17 cellular contexts compared by ENCODE assay signal in genomic region chr3:178845446-178846118, GRCh38.
DNase-seq lines count a peak whose midpoint lies in the region; ATAC-seq, FAIRE-seq and TF ChIP-seq lines count a peak whose summit lies in the region.
"Had no signal": no experiment of that assay in that cellular context is flagged by ENCODE, and none has a peak within 500 bp of the region (broad histone marks: within the 10 kb centered on the region; RNA-seq: fewer than 3 reads in every experiment).

No MANE protein-coding gene starts in this region.

- in situ Hi-C loops in GM12878 (cut with MboI) = no loop called here

- SMC1A ChIA-PET in GM12878 (lab: Charles Lee; ENCODE audit: uncharacterized antibody, unreplicated experiment) = interaction anchor here (0.6 kb wide), 1 partner anchor 229 kb away, joined by 3 read pairs; no protein-coding TSS in a partner anchor

- CTCF ChIA-PET in GM12878 (lab: Yijun Ruan, JAX) = interaction anchor here (0.8 to 1.1 kb wide), 2 partner anchors 16 to 17 kb away, joined by 3 read pairs; no protein-coding TSS in a partner anchor

- RAD21 ChIA-PET in GM12878 (lab: Charles Lee; ENCODE audit: unreplicated experiment) = no interaction called here

- TF ChIP-seq RAD21 in GM12878 (IDR thresholded peaks at IDR 0.05; ENCODE audit: insufficient read depth, low read depth, low read length) = no peak

- BruUV-seq in GM12878 (replicated peaks; lab: Mats Ljungman, UMichigan) = no TSS peak

- no peak overlapping the region for H3K9ac ChIP-seq in GM12878 (ENCODE audit: control insufficient read depth, insufficient read depth, low read length)
- H3K9ac ChIP-seq in muscle layer of colon (ENCODE audit: low read length) = no peak overlapping the region

- no peaks in the 10 kb centered on the region for H4K20me1 ChIP-seq in GM12878 (ENCODE audit: control insufficient read depth, insufficient read depth)

- H3K4me3 ChIP-seq in MG63 (no peak overlapping the region; the same call in 1 of the 2 replicates), GM12878 (no peak overlapping the region), muscle layer of colon (ENCODE audit: low read depth in 1 of 2, low read length in 2 of 2) (no peak overlapping the region)

- WGBS in GM12878 (ENCODE audit: insufficient coverage, insufficient replicate concordance, low lambda C conversion rate, missing lambda C conversion rate) = 24% methylated on average over 3 of the region's 3 CpGs

- no peak overlapping the region for H3K27ac ChIP-seq in GM12878 (ENCODE audit: control insufficient read depth, insufficient read depth)
- peak overlapping the region; percentile 21 for H3K27ac ChIP-seq in muscle layer of colon (ENCODE audit: low read depth, low read length)

- POLR2A ChIA-PET in GM12878 (lab: Charles Lee) = no interaction called here

- H3K79me2 ChIP-seq in GM12878 (ENCODE audit: control insufficient read depth, insufficient read depth, low read length) = no peaks in the 10 kb centered on the region

- no peak for TF ChIP-seq CTCF in GM12878 (IDR thresholded peaks at IDR 0.05 in 2 of 3, conservative IDR thresholded peaks at IDR 0.05 in 1 of 3; ENCODE audit: control insufficient read depth in 2 of 3, extremely low read depth in 1 of 3, insufficient read depth in 1 of 3, low read depth in 3 of 3, low read length in 3 of 3)

- no peak for TF ChIP-seq POLR2A in GM12878 (IDR thresholded peaks at IDR 0.05; ENCODE audit: low read depth, low read length)

- H3K27me3 ChIP-seq in MG63 (no peaks in the 10 kb centered on the region), GM12878 (replicated peaks in 1 of 2; ENCODE audit: control insufficient read depth in 2 of 2, insufficient read depth in 2 of 2, low read length in 1 of 2) (no peaks in the 10 kb centered on the region), muscle layer of colon (ENCODE audit: control insufficient read depth in 1 of 2, insufficient read depth in 2 of 2, low read length in 2 of 2) (no peaks in the 10 kb centered on the region)

- intact Hi-C loops in GM12878 (cut with micrococcal nuclease; ENCODE audit: unreplicated experiment) = no loop called here

- no peak for ATAC-seq in GM12878
- ATAC-seq: HCT116, left lobe of liver had no signal

- no peak for TF ChIP-seq EP300 in GM12878 (IDR thresholded peaks at IDR 0.05; ENCODE audit: borderline replicate concordance in 1 of 2, control insufficient read depth in 1 of 2, low read depth in 2 of 2, low read length in 2 of 2)

- H3K4me1 ChIP-seq in GM12878 (ENCODE audit: control insufficient read depth, insufficient read depth, low read length) (no peaks in the 10 kb centered on the region), muscle layer of colon (ENCODE audit: insufficient read depth, low read length) (peaks cover 52% of the 10 kb centered on the region)

- no peak overlapping the region for H2AFZ ChIP-seq in GM12878 (ENCODE audit: control insufficient read depth, low read depth, low read length)

- H3K9me3 ChIP-seq in MG63 = no peaks in the 10 kb centered on the region
- no peaks in the 10 kb centered on the region; the same call in 2 of the 3 replicates for H3K9me3 ChIP-seq in GM12878 (replicated peaks; ENCODE audit: control insufficient read depth, insufficient read depth, low read length)
- H3K9me3 ChIP-seq in muscle layer of colon (ENCODE audit: low read length) = no peaks in the 10 kb centered on the region

- FAIRE-seq in GM12878 (lab: Jason Lieb, UNC) = peak; percentile 49
- FAIRE-seq: small intestine had no signal

- H3K4me2 ChIP-seq in GM12878 (ENCODE audit: control insufficient read depth, insufficient read depth) = no peak overlapping the region

- DNase-seq in AG08395 (ENCODE audit: low spot score) (peak; percentile 4), MG63 (peak; percentile 61), GM12878 (ENCODE audit: low read depth, low spot score) (no peak), C1 segment of cervical spinal cord (lab: John Stamatoyannopoulos, UW) (no peak), Ammon's horn (ENCODE audit: low spot score) (no peak)
- DNase-seq in activated CD4-positive, alpha-beta T cell treated with anti-CD3 and anti-CD28 coated beads, Interleukin-2, amount 50 U/mL, for 48 hours = no peak
- DNase-seq in stimulated activated naive CD4-positive, alpha-beta T cell treated with Interleukin-2 at 50 U/mL for 16 hours (lab: John Stamatoyannopoulos, UW) = no peak
- DNase-seq: activated CD4-positive, alpha-beta T cell treated with anti-CD3 and anti-CD28 coated beads, Interleukin-2, amount 50 U/mL, for 4 hours; activated T-cell treated with anti-CD3 and anti-CD28 coated beads, Interleukin-2, amount 50 U/mL, for 48 hours; cortex of kidney; nephron progenitor cell; NK-92 treated with Interleukin-12 subunit alpha and Interleukin-12 subunit beta, amount 100 ng/mL, for 24 hours; small intestine; T1000 had no signal

- H3K36me3 ChIP-seq in MG63 (no peaks in the 10 kb centered on the region), GM12878 (ENCODE audit: control insufficient read depth in 2 of 2, insufficient read depth in 2 of 2, low read length in 1 of 2) (no peaks in the 10 kb centered on the region), muscle layer of colon (ENCODE audit: insufficient read depth, low read length) (no peaks in the 10 kb centered on the region)

TF ChIP-seq in GM12878, 131 proteins besides CTCF, POLR2A, EP300 and RAD21 (continues in another document):
- no peak for TF ChIP-seq NRF1 (conservative IDR thresholded peaks at IDR 0.05; ENCODE audit: low read depth, low read length)
- no peak for TF ChIP-seq YBX1 (IDR thresholded peaks at IDR 0.05)
- TF ChIP-seq, protein P1, sequence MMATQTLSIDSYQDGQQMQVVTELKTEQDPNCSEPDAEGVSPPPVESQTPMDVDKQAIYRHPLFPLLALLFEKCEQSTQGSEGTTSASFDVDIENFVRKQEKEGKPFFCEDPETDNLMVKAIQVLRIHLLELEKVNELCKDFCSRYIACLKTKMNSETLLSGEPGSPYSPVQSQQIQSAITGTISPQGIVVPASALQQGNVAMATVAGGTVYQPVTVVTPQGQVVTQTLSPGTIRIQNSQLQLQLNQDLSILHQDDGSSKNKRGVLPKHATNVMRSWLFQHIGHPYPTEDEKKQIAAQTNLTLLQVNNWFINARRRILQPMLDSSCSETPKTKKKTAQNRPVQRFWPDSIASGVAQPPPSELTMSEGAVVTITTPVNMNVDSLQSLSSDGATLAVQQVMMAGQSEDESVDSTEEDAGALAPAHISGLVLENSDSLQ (IDR thresholded peaks at IDR 0.05) = no peak
- TF ChIP-seq ZBTB33 (IDR thresholded peaks at IDR 0.05) = no peak
- TF ChIP-seq, protein P2, sequence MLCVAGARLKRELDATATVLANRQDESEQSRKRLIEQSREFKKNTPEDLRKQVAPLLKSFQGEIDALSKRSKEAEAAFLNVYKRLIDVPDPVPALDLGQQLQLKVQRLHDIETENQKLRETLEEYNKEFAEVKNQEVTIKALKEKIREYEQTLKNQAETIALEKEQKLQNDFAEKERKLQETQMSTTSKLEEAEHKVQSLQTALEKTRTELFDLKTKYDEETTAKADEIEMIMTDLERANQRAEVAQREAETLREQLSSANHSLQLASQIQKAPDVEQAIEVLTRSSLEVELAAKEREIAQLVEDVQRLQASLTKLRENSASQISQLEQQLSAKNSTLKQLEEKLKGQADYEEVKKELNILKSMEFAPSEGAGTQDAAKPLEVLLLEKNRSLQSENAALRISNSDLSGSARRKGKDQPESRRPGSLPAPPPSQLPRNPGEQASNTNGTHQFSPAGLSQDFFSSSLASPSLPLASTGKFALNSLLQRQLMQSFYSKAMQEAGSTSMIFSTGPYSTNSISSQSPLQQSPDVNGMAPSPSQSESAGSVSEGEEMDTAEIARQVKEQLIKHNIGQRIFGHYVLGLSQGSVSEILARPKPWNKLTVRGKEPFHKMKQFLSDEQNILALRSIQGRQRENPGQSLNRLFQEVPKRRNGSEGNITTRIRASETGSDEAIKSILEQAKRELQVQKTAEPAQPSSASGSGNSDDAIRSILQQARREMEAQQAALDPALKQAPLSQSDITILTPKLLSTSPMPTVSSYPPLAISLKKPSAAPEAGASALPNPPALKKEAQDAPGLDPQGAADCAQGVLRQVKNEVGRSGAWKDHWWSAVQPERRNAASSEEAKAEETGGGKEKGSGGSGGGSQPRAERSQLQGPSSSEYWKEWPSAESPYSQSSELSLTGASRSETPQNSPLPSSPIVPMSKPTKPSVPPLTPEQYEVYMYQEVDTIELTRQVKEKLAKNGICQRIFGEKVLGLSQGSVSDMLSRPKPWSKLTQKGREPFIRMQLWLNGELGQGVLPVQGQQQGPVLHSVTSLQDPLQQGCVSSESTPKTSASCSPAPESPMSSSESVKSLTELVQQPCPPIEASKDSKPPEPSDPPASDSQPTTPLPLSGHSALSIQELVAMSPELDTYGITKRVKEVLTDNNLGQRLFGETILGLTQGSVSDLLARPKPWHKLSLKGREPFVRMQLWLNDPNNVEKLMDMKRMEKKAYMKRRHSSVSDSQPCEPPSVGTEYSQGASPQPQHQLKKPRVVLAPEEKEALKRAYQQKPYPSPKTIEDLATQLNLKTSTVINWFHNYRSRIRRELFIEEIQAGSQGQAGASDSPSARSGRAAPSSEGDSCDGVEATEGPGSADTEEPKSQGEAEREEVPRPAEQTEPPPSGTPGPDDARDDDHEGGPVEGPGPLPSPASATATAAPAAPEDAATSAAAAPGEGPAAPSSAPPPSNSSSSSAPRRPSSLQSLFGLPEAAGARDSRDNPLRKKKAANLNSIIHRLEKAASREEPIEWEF (IDR thresholded peaks at IDR 0.05; ENCODE audit: insufficient replicate concordance, low read depth, low read length) = no peak
- no peak for TF ChIP-seq RB1 (IDR thresholded peaks at IDR 0.05; ENCODE audit: borderline replicate concordance)

Comparison
In these comparisons a context has a peak if more than half of its experiments do, and no peak if none do; other contexts are left out.
1. DNase-seq: peak in AG08395 (single experiment) and MG63 (single experiment); none in GM12878 (single experiment), activated CD4-positive, alpha-beta T cell treated with anti-CD3 and anti-CD28 coated beads, Interleukin-2, amount 50 U/mL, for 48 hours (0 of 2), stimulated activated naive CD4-positive, alpha-beta T cell treated with Interleukin-2 at 50 U/mL for 16 hours (single experiment), C1 segment of cervical spinal cord (0 of 14) and Ammon's horn (single experiment).